Comparison of ENCODE assay signal across 8 cellular contexts in genomic region chr22:20429254-20430100, GRCh38. TPM values are rescaled to one million over a fixed set of nuclear protein-coding genes. Genes with fewer than 3 reads are reported as not detected.
DNase-seq lines count a peak whose midpoint lies in the region; ATAC-seq and TF ChIP-seq lines count a peak whose summit lies in the region.

No MANE protein-coding gene starts in this region.

- ATAC-seq in GM21367 (IDR thresholded peaks at IDR 0.05; ENCODE audit: unreplicated experiment) (peak; percentile 51), HG02884 (IDR thresholded peaks at IDR 0.05; ENCODE audit: unreplicated experiment) (no peak), HG03520 (IDR thresholded peaks at IDR 0.05; ENCODE audit: unreplicated experiment) (no peak)

- DNase-seq in SW480 (ENCODE audit: low spot score): peak; percentile 57
- peak; percentile 68 for DNase-seq in activated naive CD4-positive, alpha-beta T cell treated with anti-CD3 and anti-CD28 coated beads, Interleukin-2, amount 50 U/mL, for 16 hours
- no peak for DNase-seq in kidney epithelial cell (ENCODE audit: low read depth)
- peak; percentile 53 for DNase-seq in stimulated activated CD8-positive, alpha-beta memory T cell treated with anti-CD3 and anti-CD28 coated beads, Interleukin-15, amount 100 ng/mL, for 24 hours (ENCODE audit: low read depth)
- no peak for DNase-seq in NCI-H2227 treated with DMSO at 0.1 percent for 48 hours (lab: John Stamatoyannopoulos, UW)

- TF ChIP-seq CTCF in kidney epithelial cell (IDR thresholded peaks at IDR 0.05; ENCODE audit: insufficient read depth, low read length, poor library complexity, severe bottlenecking): no peak

- peaks cover 39% of the 10 kb centered on the region for H3K27me3 ChIP-seq in kidney epithelial cell (ENCODE audit: control insufficient read depth, insufficient read depth, low read length)

- no peaks in the 10 kb centered on the region for H3K36me3 ChIP-seq in kidney epithelial cell (ENCODE audit: control insufficient read depth, insufficient read depth, low read length)

- peak overlapping the region; percentile 27 for H3K4me3 ChIP-seq in kidney epithelial cell (ENCODE audit: low read depth, low read length)

RNA-seq across cellular contexts. Expression of gene SCARF2, which starts 8.1 kb away (rescaled TPM):
- 33.6 and 39.9 TPM in 2 replicates for total RNA-seq in kidney epithelial cell

RNA-seq across cellular contexts. Expression of gene ZNF74, which starts 35.5 kb away (rescaled TPM):
- total RNA-seq in kidney epithelial cell: 23.5 TPM in 2 replicates

Comparison
In these comparisons a context has a peak if more than half of its experiments do, and no peak if none do; other contexts are left out.
1. DNase-seq: peak in SW480 (single experiment), activated naive CD4-positive, alpha-beta T cell treated with anti-CD3 and anti-CD28 coated beads, Interleukin-2, amount 50 U/mL, for 16 hours (single experiment) and stimulated activated CD8-positive, alpha-beta memory T cell treated with anti-CD3 and anti-CD28 coated beads, Interleukin-15, amount 100 ng/mL, for 24 hours (single experiment); none in kidney epithelial cell (single experiment) and NCI-H2227 treated with DMSO at 0.1 percent for 48 hours (single experiment).